Comparison of ENCODE assay signal across 32 cellular contexts in genomic region chr1:16886860-16887605, GRCh38. TPM values are rescaled to one million over a fixed set of nuclear protein-coding genes. Genes with fewer than 3 reads are reported as not detected.
"Had no signal": no experiment of that assay in that cellular context is flagged by ENCODE, and none has a peak within 500 bp of the region (broad histone marks: within the 10 kb centered on the region; RNA-seq: fewer than 3 reads in every experiment).

No MANE protein-coding gene starts in this region.

- ATAC-seq: activated naive CD4-positive, alpha-beta T cell treated with anti-CD3 and anti-CD28 coated beads, Interleukin-2, amount 50 U/mL, for 72 hours; activated T-cell treated with anti-CD3 and anti-CD28 coated beads, Interleukin-2, amount 50 U/mL, for 4 hours; body of pancreas; PC-3 had no signal

- H3K9me3 ChIP-seq: adrenal gland, body of pancreas, breast epithelium, Peyer's patch had no signal

- H3K27ac ChIP-seq: adrenal gland, body of pancreas, breast epithelium, Peyer's patch, WERI-Rb-1 had no signal

- FAIRE-seq: astrocyte had no signal

- H3K4me3 Mint-ChIP-seq: activated CD4-positive, alpha-beta memory T cell treated with anti-CD3 and anti-CD28 coated beads for 36 hours; activated naive CD4-positive, alpha-beta T cell treated with anti-CD3 and anti-CD28 coated beads for 36 hours; activated T-cell treated with anti-CD3 and anti-CD28 coated beads, Interleukin-2, amount 50 U/mL, for 4 hours; activated T-helper 1 cell treated with anti-CD3 and anti-CD28 coated beads, Interleukin-12 subunit alpha, Interleukin-12 subunit beta, Interleukin-2, Interleukin-4 antibody, amounts not matched to agents 30 ng/mL and 10 ng/mL and 1 ng/mL, durations not matched to agents 14 hours and 24 hours and 36 hours had no signal

- H3K36me3 ChIP-seq: adrenal gland, breast epithelium, Peyer's patch, WERI-Rb-1 had no signal

- H3K4me1 ChIP-seq: breast epithelium had no signal

- H3K9me3 Mint-ChIP-seq: activated CD4-positive, alpha-beta memory T cell treated with anti-CD3 and anti-CD28 coated beads for 36 hours; activated naive CD4-positive, alpha-beta T cell treated with anti-CD3 and anti-CD28 coated beads for 36 hours; activated naive CD4-positive, alpha-beta T cell treated with anti-CD3 and anti-CD28 coated beads, Interleukin-2, amount 50 U/mL, for 72 hours; activated T-cell treated with anti-CD3 and anti-CD28 coated beads, Interleukin-2, amount 50 U/mL, for 4 hours; activated T-helper 1 cell treated with anti-CD3 and anti-CD28 coated beads, Interleukin-12 subunit alpha, Interleukin-12 subunit beta, Interleukin-2, Interleukin-4 antibody, amounts not matched to agents 30 ng/mL and 10 ng/mL and 1 ng/mL, durations not matched to agents 14 hours and 24 hours and 36 hours had no signal

- H3K27ac Mint-ChIP-seq: activated CD4-positive, alpha-beta memory T cell treated with anti-CD3 and anti-CD28 coated beads for 36 hours; activated naive CD4-positive, alpha-beta T cell treated with anti-CD3 and anti-CD28 coated beads for 36 hours; activated naive CD4-positive, alpha-beta T cell treated with anti-CD3 and anti-CD28 coated beads, Interleukin-2, amount 50 U/mL, for 72 hours; activated T-helper 1 cell treated with anti-CD3 and anti-CD28 coated beads, Interleukin-12 subunit alpha, Interleukin-12 subunit beta, Interleukin-2, Interleukin-4 antibody, amounts not matched to agents 30 ng/mL and 10 ng/mL and 1 ng/mL, durations not matched to agents 14 hours and 24 hours and 36 hours had no signal

- H3K27me3 ChIP-seq: adrenal gland, body of pancreas, breast epithelium, Peyer's patch had no signal

- H3K4me3 ChIP-seq: adrenal gland, body of pancreas, breast epithelium, Peyer's patch had no signal

- DNase-seq: activated CD4-positive, alpha-beta memory T cell treated with anti-CD3 and anti-CD28 coated beads for 36 hours; activated CD4-positive, alpha-beta T cell treated with anti-CD3 and anti-CD28 coated beads, Interleukin-2, amount 50 U/mL, for 1 hour; activated CD8-positive, alpha-beta memory T cell treated with anti-CD3 and anti-CD28 coated beads, Interleukin-2, amount 50 U/mL, for 4 hours; activated gamma-delta T cell treated with Interleukin-2 at 50 U/mL for 16 hours; activated naive CD4-positive, alpha-beta T cell treated with anti-CD3 and anti-CD28 coated beads for 36 hours; activated T-cell treated with anti-CD3 and anti-CD28 coated beads for 4 hours; activated T-cell treated with anti-CD3 and anti-CD28 coated beads, Interleukin-2, amount 50 U/mL, for 4 hours; body of pancreas; caudate nucleus; cerebellar nuclear complex; NCI-H1092 treated with DMSO at 0.1 percent for 48 hours; NCI-H1417; NCI-H187 treated with DMSO at 0.1 percent for 48 hours; NCI-H2081; NCI-H2171 treated with DMSO at 0.1 percent for 48 hours; NCI-H226; NCI-H446 treated with DMSO at 0.1 percent for 48 hours; NCI-H524; NCI-H748 treated with DMSO at 0.1 percent for 48 hours; NK-92 treated with Interleukin-12 subunit alpha and Interleukin-12 subunit beta, amount 100 ng/mL, for 24 hours; PC-3; Peyer's patch; RPMI8226; SIG-M5; T1000; WERI-Rb-1 had no signal

RNA-seq across cellular contexts. Expression of gene RNU1-2, which starts 8.7 kb away (rescaled TPM):
- total RNA-seq: M059J had no signal
- polyA plus RNA-seq: adrenal gland had no signal
